ENCODE assay signal across 18 cellular contexts in genomic region chr5:103374473-103374963, GRCh38.
DNase-seq lines count a peak whose midpoint lies in the region; ATAC-seq and TF ChIP-seq lines count a peak whose summit lies in the region.
"Had no signal": no experiment of that assay in that cellular context is flagged by ENCODE, and none has a peak within 500 bp of the region (broad histone marks: within the 10 kb centered on the region; RNA-seq: fewer than 3 reads in every experiment).

No MANE protein-coding gene starts in this region.

- no peaks in the 10 kb centered on the region for H3K9me3 ChIP-seq in hepatocyte (ENCODE audit: low read depth)
- H3K9me3 ChIP-seq in parathyroid adenoma (ENCODE audit: control insufficient read depth, low read length) = no peaks in the 10 kb centered on the region
- H3K9me3 ChIP-seq: BLaER1 treated with 17β-estradiol and CSF1 and Interleukin-3, amounts not matched to agents 10 nM and 100 nM had no signal

- H3K27ac Mint-ChIP-seq in GM23338 = no peak overlapping the region
- H3K27ac Mint-ChIP-seq: B cell; CD8-positive, alpha-beta T cell; HFFc6; IgD-negative memory B cell had no signal

- H2AFZ ChIP-seq in GM23338 (peak overlapping the region; percentile 88), hepatocyte (no peak overlapping the region), parathyroid adenoma (peak overlapping the region; percentile 72)

- no peaks in the 10 kb centered on the region for H3F3A ChIP-seq in GM23338 (replicated peaks; ENCODE audit: low read depth)

- H3K27me3 ChIP-seq in GM23338 (ENCODE audit: insufficient read depth) (no peaks in the 10 kb centered on the region), hepatocyte (no peaks in the 10 kb centered on the region), parathyroid adenoma (ENCODE audit: control insufficient read depth, insufficient read depth, low read length) (no peaks in the 10 kb centered on the region)
- H3K27me3 ChIP-seq: BLaER1 treated with 17β-estradiol and CSF1 and Interleukin-3, amounts not matched to agents 10 nM and 100 nM had no signal

- H3K4me1 ChIP-seq in GM23338 (ENCODE audit: insufficient read depth) (no peaks in the 10 kb centered on the region), hepatocyte (ENCODE audit: insufficient read depth) (peaks cover 46% of the 10 kb centered on the region), parathyroid adenoma (peaks cover 39% of the 10 kb centered on the region)

- no peaks in the 10 kb centered on the region for H3K79me2 ChIP-seq in GM23338 (replicated peaks; ENCODE audit: insufficient read depth)
- H3K79me2 ChIP-seq in hepatocyte = no peaks in the 10 kb centered on the region
- no peaks in the 10 kb centered on the region for H3K79me2 ChIP-seq in parathyroid adenoma

- H4K20me1 ChIP-seq in GM23338 (replicated peaks; ENCODE audit: insufficient read depth) (no peaks in the 10 kb centered on the region), hepatocyte (ENCODE audit: insufficient read depth, poor library complexity, severe bottlenecking) (no peaks in the 10 kb centered on the region)
- H4K20me1 ChIP-seq: BLaER1 treated with 17β-estradiol and CSF1 and Interleukin-3, amounts not matched to agents 10 nM and 100 nM had no signal

- no peaks in the 10 kb centered on the region for H3K9me2 ChIP-seq in GM23338 (ENCODE audit: insufficient read depth)
- H3K9me2 ChIP-seq in hepatocyte (replicated peaks; ENCODE audit: insufficient read depth) = no peaks in the 10 kb centered on the region

- no peaks in the 10 kb centered on the region for H3K9me3 Mint-ChIP-seq in GM23338
- H3K9me3 Mint-ChIP-seq: CD8-positive, alpha-beta T cell; HFFc6 had no signal

- no peak overlapping the region for H3K9ac ChIP-seq in parathyroid adenoma
- H3K9ac ChIP-seq: BLaER1 treated with 17β-estradiol and CSF1 and Interleukin-3, amounts not matched to agents 10 nM and 100 nM had no signal

- DNase-seq in GM23338 (ENCODE audit: low spot score) (no peak), hepatocyte (ENCODE audit: low spot score) (no peak), NCI-H187 treated with DMSO at 0.1 percent for 48 hours (lab: John Stamatoyannopoulos, UW) (no peak), GDM1 (lab: John Stamatoyannopoulos, UW) (no peak)
- DNase-seq: CD8-positive, alpha-beta T cell; DMS79 treated with DMSO at 0.1 percent for 48 hours; GOT3; H7; HFFc6 had no signal

- ATAC-seq in GM23338 = no peak
- peak; percentile 55 for ATAC-seq in SK-N-SH treated with all-trans-retinoic acid at 6 μM for 48 hours
- ATAC-seq in GM19397 (IDR thresholded peaks at IDR 0.05; ENCODE audit: unreplicated experiment) = no peak
- ATAC-seq in GM19395 (IDR thresholded peaks at IDR 0.05; ENCODE audit: unreplicated experiment) = no peak
- ATAC-seq: CD8-positive, alpha-beta T cell; HCT116 had no signal

- H3K4me3 ChIP-seq in GM23338 (no peak overlapping the region), hepatocyte (no peak overlapping the region), parathyroid adenoma (ENCODE audit: low read depth, low read length) (no peak overlapping the region)
- H3K4me3 ChIP-seq: BLaER1 treated with 17β-estradiol and CSF1 and Interleukin-3, amounts not matched to agents 10 nM and 100 nM; GM12878 had no signal

- H3K4me3 Mint-ChIP-seq in GM23338 = no peak overlapping the region
- H3K4me3 Mint-ChIP-seq: B cell; CD8-positive, alpha-beta T cell; HFFc6; IgD-negative memory B cell had no signal

- H3K36me3 ChIP-seq in GM23338 (ENCODE audit: insufficient read depth) = no peaks in the 10 kb centered on the region
- no peaks in the 10 kb centered on the region for H3K36me3 ChIP-seq in hepatocyte (replicated peaks; ENCODE audit: insufficient read depth, low read depth)
- H3K36me3 ChIP-seq in parathyroid adenoma (ENCODE audit: control insufficient read depth, insufficient read depth, low read length) = no peaks in the 10 kb centered on the region
- H3K36me3 ChIP-seq: BLaER1 treated with 17β-estradiol and CSF1 and Interleukin-3, amounts not matched to agents 10 nM and 100 nM had no signal

- 74% methylated on average over 4 of the region's 4 CpGs for WGBS in hepatocyte (ENCODE audit: low lambda C conversion rate, missing lambda C conversion rate)

- TF ChIP-seq CTCF in GM23338 (conservative IDR thresholded peaks at IDR 0.05; ENCODE audit: low read depth in 2 of 2) (no peak), hepatocyte (IDR thresholded peaks at IDR 0.05; ENCODE audit: poor library complexity) (no peak), parathyroid adenoma (IDR thresholded peaks at IDR 0.05) (no peak)

- no peaks in the 10 kb centered on the region for H3K27me3 Mint-ChIP-seq in GM23338 (ENCODE audit: insufficient read depth, low read depth, poor library complexity)
- H3K27me3 Mint-ChIP-seq: B cell had no signal

- no peaks in the 10 kb centered on the region for H3K36me3 Mint-ChIP-seq in GM23338 (ENCODE audit: low read depth)
- H3K36me3 Mint-ChIP-seq: CD8-positive, alpha-beta T cell; IgD-negative memory B cell had no signal

- H3K4me1 Mint-ChIP-seq in GM23338 = peaks cover under 1% of the 10 kb centered on the region; the same call in 1 of the 3 replicates
- H3K4me1 Mint-ChIP-seq: B cell, IgD-negative memory B cell had no signal

- no peak overlapping the region for H3K27ac ChIP-seq in GM23338 (ENCODE audit: low read depth)
- peak overlapping the region; percentile 76 for H3K27ac ChIP-seq in hepatocyte
- H3K27ac ChIP-seq in parathyroid adenoma = peak overlapping the region; percentile 72
- H3K27ac ChIP-seq: BLaER1 treated with 17β-estradiol and CSF1 and Interleukin-3, amounts not matched to agents 10 nM and 100 nM had no signal

- no peak overlapping the region for H3K4me2 ChIP-seq in GM23338
- H3K4me2 ChIP-seq in hepatocyte = peak overlapping the region; percentile 20
- no peak overlapping the region for H3K4me2 ChIP-seq in parathyroid adenoma (ENCODE audit: low read length)

TF ChIP-seq in GM23338, 12 proteins besides CTCF, POLR2A, EP300 and RAD21:
- TF ChIP-seq EZH2 (IDR thresholded peaks at IDR 0.05; ENCODE audit: low read depth, unreplicated experiment) = no peak
- no peak for TF ChIP-seq NANOG (IDR thresholded peaks at IDR 0.05; ENCODE audit: borderline replicate concordance)
- no peak for TF ChIP-seq ETS1 (IDR thresholded peaks at IDR 0.05)
- TF ChIP-seq POLR2AphosphoS5 (IDR thresholded peaks at IDR 0.05; ENCODE audit: low read depth) = no peak

TF ChIP-seq in SK-N-SH treated with all-trans-retinoic acid at 6 μM for 48 hours, 23 proteins besides CTCF, POLR2A, EP300 and RAD21:
- TF ChIP-seq, protein P1, sequence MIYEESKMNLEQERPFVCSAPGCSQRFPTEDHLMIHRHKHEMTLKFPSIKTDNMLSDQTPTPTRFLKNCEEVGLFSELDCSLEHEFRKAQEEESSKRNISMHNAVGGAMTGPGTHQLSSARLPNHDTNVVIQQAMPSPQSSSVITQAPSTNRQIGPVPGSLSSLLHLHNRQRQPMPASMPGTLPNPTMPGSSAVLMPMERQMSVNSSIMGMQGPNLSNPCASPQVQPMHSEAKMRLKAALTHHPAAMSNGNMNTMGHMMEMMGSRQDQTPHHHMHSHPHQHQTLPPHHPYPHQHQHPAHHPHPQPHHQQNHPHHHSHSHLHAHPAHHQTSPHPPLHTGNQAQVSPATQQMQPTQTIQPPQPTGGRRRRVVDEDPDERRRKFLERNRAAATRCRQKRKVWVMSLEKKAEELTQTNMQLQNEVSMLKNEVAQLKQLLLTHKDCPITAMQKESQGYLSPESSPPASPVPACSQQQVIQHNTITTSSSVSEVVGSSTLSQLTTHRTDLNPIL (CRISPR knock-in tag; IDR thresholded peaks at IDR 0.05; ENCODE audit: low read depth) = no peak
- no peak for TF ChIP-seq ZFP3 (CRISPR knock-in tag; IDR thresholded peaks at IDR 0.05)
- no peak for TF ChIP-seq ESRRG (CRISPR knock-in tag; IDR thresholded peaks at IDR 0.05)
- no peak for TF ChIP-seq ZNF70 (CRISPR knock-in tag; IDR thresholded peaks at IDR 0.05)
- TF ChIP-seq GLIS3 (CRISPR knock-in tag; IDR thresholded peaks at IDR 0.05) = no peak
- TF ChIP-seq, protein P2, sequence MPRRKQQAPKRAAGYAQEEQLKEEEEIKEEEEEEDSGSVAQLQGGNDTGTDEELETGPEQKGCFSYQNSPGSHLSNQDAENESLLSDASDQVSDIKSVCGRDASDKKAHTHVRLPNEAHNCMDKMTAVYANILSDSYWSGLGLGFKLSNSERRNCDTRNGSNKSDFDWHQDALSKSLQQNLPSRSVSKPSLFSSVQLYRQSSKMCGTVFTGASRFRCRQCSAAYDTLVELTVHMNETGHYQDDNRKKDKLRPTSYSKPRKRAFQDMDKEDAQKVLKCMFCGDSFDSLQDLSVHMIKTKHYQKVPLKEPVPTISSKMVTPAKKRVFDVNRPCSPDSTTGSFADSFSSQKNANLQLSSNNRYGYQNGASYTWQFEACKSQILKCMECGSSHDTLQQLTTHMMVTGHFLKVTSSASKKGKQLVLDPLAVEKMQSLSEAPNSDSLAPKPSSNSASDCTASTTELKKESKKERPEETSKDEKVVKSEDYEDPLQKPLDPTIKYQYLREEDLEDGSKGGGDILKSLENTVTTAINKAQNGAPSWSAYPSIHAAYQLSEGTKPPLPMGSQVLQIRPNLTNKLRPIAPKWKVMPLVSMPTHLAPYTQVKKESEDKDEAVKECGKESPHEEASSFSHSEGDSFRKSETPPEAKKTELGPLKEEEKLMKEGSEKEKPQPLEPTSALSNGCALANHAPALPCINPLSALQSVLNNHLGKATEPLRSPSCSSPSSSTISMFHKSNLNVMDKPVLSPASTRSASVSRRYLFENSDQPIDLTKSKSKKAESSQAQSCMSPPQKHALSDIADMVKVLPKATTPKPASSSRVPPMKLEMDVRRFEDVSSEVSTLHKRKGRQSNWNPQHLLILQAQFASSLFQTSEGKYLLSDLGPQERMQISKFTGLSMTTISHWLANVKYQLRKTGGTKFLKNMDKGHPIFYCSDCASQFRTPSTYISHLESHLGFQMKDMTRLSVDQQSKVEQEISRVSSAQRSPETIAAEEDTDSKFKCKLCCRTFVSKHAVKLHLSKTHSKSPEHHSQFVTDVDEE (CRISPR knock-in tag; IDR thresholded peaks at IDR 0.05) = no peak
- no peak; the same call in 1 of the 2 replicates for TF ChIP-seq TCF4 (CRISPR knock-in tag; IDR thresholded peaks at IDR 0.05; ENCODE audit: borderline replicate concordance)
- TF ChIP-seq OSR1 (CRISPR knock-in tag; IDR thresholded peaks at IDR 0.05) = no peak
- TF ChIP-seq ARNTL (CRISPR knock-in tag; IDR thresholded peaks at IDR 0.05; ENCODE audit: borderline replicate concordance, low read depth) = no peak
- no peak for TF ChIP-seq ZFP30 (CRISPR knock-in tag; IDR thresholded peaks at IDR 0.05)
- TF ChIP-seq PPARA (CRISPR knock-in tag; IDR thresholded peaks at IDR 0.05; ENCODE audit: borderline replicate concordance) = no peak
- no peak for TF ChIP-seq ZC3H10 (CRISPR knock-in tag; IDR thresholded peaks at IDR 0.05)
- no peak for TF ChIP-seq CSDC2 (CRISPR knock-in tag; IDR thresholded peaks at IDR 0.05)
